Comparison of ENCODE assay signal across 8 cellular contexts in genomic region chr5:149595105-149595504, GRCh38. TPM values are rescaled to one million over a fixed set of nuclear protein-coding genes. Genes with fewer than 3 reads are reported as not detected.
DNase-seq lines count a peak whose midpoint lies in the region; FAIRE-seq and TF ChIP-seq lines count a peak whose summit lies in the region.
"Not testable (repeated sequence)": the region's sequence is repeated elsewhere in the genome, so short reads cannot be mapped to it uniquely, and the experiment has no call there.

No MANE protein-coding gene starts in this region.

- not testable (repeated sequence) for H3K4me3 ChIP-seq in Karpas-422 (ENCODE audit: low read length); left ventricle myocardium inferior; mesenchymal stem cell (ENCODE audit: insufficient read depth in 1 of 2, low read depth in 1 of 2, low read length in 2 of 2); tibial nerve

- peaks cover 12% of the 10 kb centered on the region for H3K79me1 ChIP-seq in mesenchymal stem cell (replicated peaks; ENCODE audit: low read length, poor library complexity, severe bottlenecking)

- not testable (repeated sequence) for H3K27me3 ChIP-seq in Karpas-422 (ENCODE audit: low read length); left ventricle myocardium inferior (ENCODE audit: low read depth); mesenchymal stem cell (ENCODE audit: control insufficient read depth in 1 of 2, insufficient read depth in 1 of 2, low read length in 2 of 2); tibial nerve

- H3K27ac ChIP-seq in 22Rv1, result peak overlapping the region; percentile 100
- peak overlapping the region; percentile 80 for H3K27ac ChIP-seq in Karpas-422 (ENCODE audit: low read length)
- H3K27ac ChIP-seq in left ventricle myocardium inferior (replicated peaks), result peak overlapping the region; percentile 78
- not testable (repeated sequence) for H3K27ac ChIP-seq in mesenchymal stem cell (ENCODE audit: low read length, poor library complexity, severe bottlenecking)
- peak overlapping the region; percentile 27 to 78 (median 42) for H3K27ac ChIP-seq in tibial nerve

- not testable (repeated sequence) for TF ChIP-seq CTCF in 22Rv1 (IDR thresholded peaks at IDR 0.05); MCF 10A (IDR thresholded peaks at IDR 0.05; ENCODE audit: unreplicated experiment); left ventricle myocardium inferior (IDR thresholded peaks at IDR 0.05; ENCODE audit: borderline replicate concordance); tibial nerve (IDR thresholded peaks at IDR 0.05)

- not testable (repeated sequence) for H3K36me3 Mint-ChIP-seq in MCF 10A (ENCODE audit: insufficient read depth, unreplicated experiment)

- not testable (repeated sequence) for H2AFZ ChIP-seq in Karpas-422 (ENCODE audit: low read length); mesenchymal stem cell (ENCODE audit: low read depth, low read length)

- not testable (repeated sequence) for H3K9me3 ChIP-seq in Karpas-422 (ENCODE audit: low read length); left ventricle myocardium inferior (replicated peaks); mesenchymal stem cell (ENCODE audit: control insufficient read depth, low read length); tibial nerve

- peaks cover 21% of the 10 kb centered on the region for H3K4me1 Mint-ChIP-seq in MCF 10A (ENCODE audit: insufficient read depth, unreplicated experiment)

- DNase-seq in GM19239 (ENCODE audit: insufficient read length, low spot score); Karpas-422; MCF 10A (ENCODE audit: unreplicated experiment); left ventricle myocardium inferior; tibial nerve (ENCODE audit: low spot score in 2 of 2): not testable (repeated sequence)
- DNase-seq in RCC 7860 (ENCODE audit: low spot score), result peak; percentile 39
- peak; percentile 15 for DNase-seq in mesenchymal stem cell

- not testable (repeated sequence) for H2BK12ac ChIP-seq in mesenchymal stem cell (ENCODE audit: low read length in 2 of 2)

- not testable (repeated sequence) for TF ChIP-seq EP300 in tibial nerve (IDR thresholded peaks at IDR 0.05)

- H3K9me3 Mint-ChIP-seq in MCF 10A (ENCODE audit: unreplicated experiment), result not testable (repeated sequence)

- H3K14ac ChIP-seq in mesenchymal stem cell (ENCODE audit: low read length in 2 of 2), result not testable (repeated sequence)

- not testable (repeated sequence) for H3K36me3 ChIP-seq in Karpas-422 (ENCODE audit: insufficient read depth, low read length)
- peaks cover 20% of the 10 kb centered on the region for H3K36me3 ChIP-seq in left ventricle myocardium inferior
- peaks cover 0 to 14% of the 10 kb centered on the region in 2 experiments for H3K36me3 ChIP-seq in mesenchymal stem cell (ENCODE audit: control insufficient read depth in 1 of 2, insufficient read depth in 2 of 2, low read depth in 1 of 2, low read length in 2 of 2)
- peaks cover 0 to 20% (median 0%) of the 10 kb centered on the region in 3 donors for H3K36me3 ChIP-seq in tibial nerve

- H3K18ac ChIP-seq in mesenchymal stem cell (ENCODE audit: low read depth in 1 of 2, low read length in 2 of 2), result not testable (repeated sequence)

- peaks cover 68% of the 10 kb centered on the region for H3K79me2 ChIP-seq in Karpas-422 (ENCODE audit: low read length)

- H4K20me1 ChIP-seq in Karpas-422 (ENCODE audit: insufficient read depth, low read depth, low read length), result not testable (repeated sequence)

- FAIRE-seq in GM19239 (lab: Jason Lieb, UNC) (peak; percentile 11), RCC 7860 (lab: Jason Lieb, UNC) (peak; percentile 42)

- H3K4ac ChIP-seq in mesenchymal stem cell (ENCODE audit: low read depth in 1 of 2, low read length in 2 of 2), result not testable (repeated sequence)

- BruUV-seq in MCF 10A (replicated peaks; lab: Mats Ljungman, UMichigan), result not testable (repeated sequence)

- H3K4me1 ChIP-seq in Karpas-422 (ENCODE audit: low read length), result peaks cover 84% of the 10 kb centered on the region
- H3K4me1 ChIP-seq in left ventricle myocardium inferior, result peaks cover 47% of the 10 kb centered on the region
- not testable (repeated sequence) for H3K4me1 ChIP-seq in mesenchymal stem cell (ENCODE audit: control insufficient read depth, insufficient read depth, low read depth, low read length)
- H3K4me1 ChIP-seq in tibial nerve, result peaks cover 0 to 69% (median 17%) of the 10 kb centered on the region in 4 donors

- H2BK5ac ChIP-seq in mesenchymal stem cell (ENCODE audit: low read depth, low read length, poor library complexity, severe bottlenecking), result not testable (repeated sequence)

- not testable (repeated sequence) for H4K91ac ChIP-seq in mesenchymal stem cell (ENCODE audit: low read length)

- intact Hi-C loops in MCF 10A (cut with micrococcal nuclease); left ventricle myocardium inferior (cut with micrococcal nuclease): not testable (repeated sequence)

- POLR2A ChIA-PET in MCF 10A (lab: Yijun Ruan, JAX), result interaction anchor here (1.2 to 4.0 kb wide), 4 partner anchors 11 to 46 kb away, joined by 3 to 26 read pairs (median 14); partner anchors contain the start of gene ARHGEF37

- not testable (repeated sequence) for H2BK120ac ChIP-seq in mesenchymal stem cell (ENCODE audit: low read depth, low read length)

- WGBS in mesenchymal stem cell, result 66% methylated on average over 3 of the region's 3 CpGs
- 84 to 88% methylated on average over 3 of the region's 3 CpGs for whole genome bisulfite sequencing in tibial nerve, 2 donors

- H2AK5ac ChIP-seq in mesenchymal stem cell (ENCODE audit: low read length, severe bottlenecking), result not testable (repeated sequence)

- peak overlapping the region; percentile 40 for H3K4me2 ChIP-seq in Karpas-422 (ENCODE audit: low read depth, low read length, poor library complexity, severe bottlenecking)
- not testable (repeated sequence) for H3K4me2 ChIP-seq in mesenchymal stem cell (ENCODE audit: low read length, poor library complexity, severe bottlenecking)

- H2BK15ac ChIP-seq in mesenchymal stem cell (ENCODE audit: low read depth, poor library complexity, severe bottlenecking), result not testable (repeated sequence)

- not testable (repeated sequence) for H3K23ac ChIP-seq in mesenchymal stem cell (ENCODE audit: low read length in 2 of 2)

- not testable (repeated sequence) for TF ChIP-seq POLR2A in tibial nerve (IDR thresholded peaks at IDR 0.05)

- not testable (repeated sequence) for H3K4me3 Mint-ChIP-seq in MCF 10A (ENCODE audit: unreplicated experiment)

- not testable (repeated sequence) for H3K9me2 ChIP-seq in Karpas-422 (replicated peaks; ENCODE audit: insufficient read depth, low read length)

- not testable (repeated sequence) for H4K8ac ChIP-seq in mesenchymal stem cell (ENCODE audit: low read length)

- H3K9ac ChIP-seq in Karpas-422 (ENCODE audit: low read length), result peak overlapping the region; percentile 33
- H3K9ac ChIP-seq in mesenchymal stem cell (ENCODE audit: low read length), result not testable (repeated sequence)

- CTCF ChIA-PET in MCF 10A (lab: Yijun Ruan, JAX), result interaction anchor here (0.6 to 4.9 kb wide), 8 partner anchors 8 to 228 kb away, joined by 4 to 27 read pairs (median 4); no protein-coding TSS in a partner anchor

- peak overlapping the region; percentile 22 for H3K27ac Mint-ChIP-seq in MCF 10A (ENCODE audit: low read depth, unreplicated experiment)

- H3K27me3 Mint-ChIP-seq in MCF 10A (ENCODE audit: insufficient read depth, unreplicated experiment), result not testable (repeated sequence)

RNA-seq across cellular contexts. Expression of gene ARHGEF37, which starts 13.8 kb away (rescaled TPM):
- total RNA-seq in Karpas-422 (2014; rRNA removed; shearing (Covaris generic); ENCODE audit: low replicate concordance), result 17.0 and 30.0 TPM in 2 replicates
- total RNA-seq in MCF 10A (2022) (3.9 and 5.1 TPM in 2 replicates), left ventricle myocardium inferior (22.8 TPM), tibial nerve (10 to 100 TPM; 28.8 to 73.7 (median 62.7) TPM)
- 0.48 TPM for polyA plus RNA-seq in mesenchymal stem cell (2013, experiment 1 of 2)
- 0.42 TPM for polyA plus RNA-seq in mesenchymal stem cell (2013, experiment 2 of 2)

RNA-seq across cellular contexts. Expression of gene CSNK1A1, which starts 43.9 kb away (rescaled TPM):
- total RNA-seq in Karpas-422 (2014; rRNA removed; shearing (Covaris generic); ENCODE audit: low replicate concordance), result 193 and 274 TPM in 2 replicates
- total RNA-seq in MCF 10A (2022), result 666 and 744 TPM in 2 replicates
- 180 TPM for total RNA-seq in left ventricle myocardium inferior
- polyA plus RNA-seq in mesenchymal stem cell (2013, experiment 1 of 2), result 211 TPM
- polyA plus RNA-seq in mesenchymal stem cell (2013, experiment 2 of 2), result 208 TPM
- total RNA-seq in tibial nerve, result 100 to 1,000 TPM; 146 to 200 (median 166) TPM
